7 cellular contexts compared by ENCODE assay signal in genomic region chr17:58219007-58219788, GRCh38. TPM values are rescaled to one million over a fixed set of nuclear protein-coding genes. Genes with fewer than 3 reads are reported as not detected.
DNase-seq lines count a peak whose midpoint lies in the region; ATAC-seq, FAIRE-seq and TF ChIP-seq lines count a peak whose summit lies in the region.

Gene MKS1 (minus strand): TSS chr17:58219255. CDS start chr17:58219230, 25 bp downstream.

- H3K9ac ChIP-seq in astrocyte (ENCODE audit: low read length), result peak within 1 kb of the TSS; percentile 93

- DNase-seq in GM18507 (ENCODE audit: extremely low spot score, insufficient read length, low read depth) (peak; percentile 97), NCI-H1930 (lab: John Stamatoyannopoulos, UW) (peak; percentile 88 to 95), astrocyte (ENCODE audit: low read depth) (peak; percentile 67), hepatic stellate cell (ENCODE audit: low spot score) (peak; percentile 100), renal cortical epithelial cell (ENCODE audit: low read depth) (peak; percentile 78)
- DNase-seq in T-helper 2 cell treated with Interferon-gamma antibody and Interleukin-4, amounts not matched to agents 5 μg/mL and 100 μg/mL, for 36 hours (ENCODE audit: low spot score), result peak; percentile 97

- peak within 1 kb of the TSS; percentile 99 for H3K4me2 ChIP-seq in astrocyte (ENCODE audit: low read length)

- peak; percentile 94 for ATAC-seq in HG02973 (IDR thresholded peaks at IDR 0.05; ENCODE audit: unreplicated experiment)

- H3K79me2 ChIP-seq in astrocyte (ENCODE audit: insufficient read depth, low read length), result no peaks in the 10 kb centered on the region

- H3K4me1 Mint-ChIP-seq in T-helper 2 cell treated with Interferon-gamma antibody and Interleukin-4, amounts not matched to agents 5 μg/mL and 100 μg/mL, for 36 hours (ENCODE audit: low read depth), result peaks cover 14% of the 10 kb centered on the region
- peaks cover 5% of the 10 kb centered on the region for H3K4me1 Mint-ChIP-seq in astrocyte (ENCODE audit: low read depth, unreplicated experiment)

- no peaks in the 10 kb centered on the region for H3K9me3 Mint-ChIP-seq in T-helper 2 cell treated with Interferon-gamma antibody and Interleukin-4, amounts not matched to agents 5 μg/mL and 100 μg/mL, for 36 hours
- H3K9me3 Mint-ChIP-seq in astrocyte (ENCODE audit: unreplicated experiment), result no peaks in the 10 kb centered on the region

- H3K27me3 Mint-ChIP-seq in T-helper 2 cell treated with Interferon-gamma antibody and Interleukin-4, amounts not matched to agents 5 μg/mL and 100 μg/mL, for 36 hours (ENCODE audit: low read depth), result peaks cover 3% of the 10 kb centered on the region
- H3K27me3 Mint-ChIP-seq in astrocyte (ENCODE audit: low read depth, unreplicated experiment), result no peaks in the 10 kb centered on the region

- no peaks in the 10 kb centered on the region for H4K20me1 ChIP-seq in astrocyte (ENCODE audit: insufficient read depth, low read length)

- peaks cover 10% of the 10 kb centered on the region for H3K4me1 ChIP-seq in astrocyte (ENCODE audit: insufficient read depth, low read length)

- H3K27me3 ChIP-seq in astrocyte (ENCODE audit: insufficient read depth, low read length), result no peaks in the 10 kb centered on the region

- H3K27ac Mint-ChIP-seq in T-helper 2 cell treated with Interferon-gamma antibody and Interleukin-4, amounts not matched to agents 5 μg/mL and 100 μg/mL, for 36 hours, result peak within 1 kb of the TSS; percentile 95
- H3K27ac Mint-ChIP-seq in astrocyte (ENCODE audit: unreplicated experiment), result peak within 1 kb of the TSS; percentile 89

- peak; percentile 42 for TF ChIP-seq CTCF in astrocyte (IDR thresholded peaks at IDR 0.05; ENCODE audit: insufficient read depth, low read depth, low read length)

- peak within 1 kb of the TSS; percentile 99 for H2AFZ ChIP-seq in astrocyte (ENCODE audit: low read depth, low read length)

- H3K36me3 ChIP-seq in astrocyte (ENCODE audit: insufficient read depth, low read length), result no peaks in the 10 kb centered on the region

- peak; percentile 93 for FAIRE-seq in GM18507 (lab: Jason Lieb, UNC)
- FAIRE-seq in astrocyte (lab: Jason Lieb, UNC), result peak; percentile 26

- H3K36me3 Mint-ChIP-seq in T-helper 2 cell treated with Interferon-gamma antibody and Interleukin-4, amounts not matched to agents 5 μg/mL and 100 μg/mL, for 36 hours (ENCODE audit: low read depth), result no peaks in the 10 kb centered on the region
- no peaks in the 10 kb centered on the region for H3K36me3 Mint-ChIP-seq in astrocyte (ENCODE audit: low read depth, unreplicated experiment)

- peak within 1 kb of the TSS; percentile 91 for H3K4me3 Mint-ChIP-seq in T-helper 2 cell treated with Interferon-gamma antibody and Interleukin-4, amounts not matched to agents 5 μg/mL and 100 μg/mL, for 36 hours
- H3K4me3 Mint-ChIP-seq in astrocyte (ENCODE audit: unreplicated experiment), result peak within 1 kb of the TSS; percentile 91

- peak within 1 kb of the TSS; percentile 82 for H3K27ac ChIP-seq in astrocyte (ENCODE audit: low read depth, low read length)

- H3K9me3 ChIP-seq in astrocyte (ENCODE audit: insufficient read depth, low read depth, low read length), result no peaks in the 10 kb centered on the region

- H3K4me3 ChIP-seq in astrocyte (ENCODE audit: insufficient read depth, low read depth, low read length), result peak within 1 kb of the TSS; percentile 96

RNA-seq across cellular contexts. Expression of gene MKS1, which starts in this region (rescaled TPM):
- total RNA-seq in astrocyte, result 12.0 and 12.7 TPM in 2 replicates
- total RNA-seq in renal cortical epithelial cell, result 15.7 and 20.1 TPM in 2 replicates

Comparison
In these comparisons a context has a peak if more than half of its experiments do, and no peak if none do; other contexts are left out.
1. Peak in every context shown above with its lines: DNase-seq, ATAC-seq, H3K4me3 ChIP-seq and H3K27ac ChIP-seq.